Comparison of ENCODE assay signal across 1 cellular context in the genomic region with DNA sequence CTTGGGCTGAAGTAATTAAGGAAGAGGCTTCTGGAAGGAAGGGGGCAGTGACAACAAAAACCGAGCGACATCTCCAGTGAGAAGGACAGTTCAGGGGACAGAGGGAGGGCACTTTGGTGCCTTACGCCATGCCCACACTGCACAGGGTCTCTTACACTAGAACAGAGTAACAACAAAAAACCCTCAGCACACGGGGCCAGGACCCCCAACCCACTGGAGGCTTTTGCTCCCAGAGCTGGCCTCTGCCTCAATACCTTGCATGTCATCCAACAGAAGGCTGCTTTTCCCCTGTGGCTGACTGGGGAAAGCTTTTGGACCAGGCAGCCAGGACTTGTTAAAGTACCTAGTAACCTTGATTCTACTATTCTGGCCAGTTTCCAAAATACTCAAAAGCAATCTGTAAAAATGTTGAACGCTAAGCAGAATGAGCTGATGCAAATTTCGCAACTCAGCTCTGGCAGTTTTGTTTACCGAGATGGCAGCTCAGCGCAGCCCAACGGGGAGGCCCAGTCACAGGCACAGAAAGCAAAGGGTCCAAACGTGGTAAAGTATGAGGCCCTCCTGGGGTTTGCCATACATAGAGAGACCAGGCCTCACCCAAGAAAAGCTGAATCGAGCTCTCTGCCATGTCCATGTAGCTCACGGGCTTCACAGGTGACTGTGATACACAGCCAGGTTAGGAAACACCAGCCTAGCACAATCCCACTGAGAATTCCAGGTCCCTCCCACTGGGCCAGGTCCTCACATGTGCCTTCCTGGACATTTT.
TF ChIP-seq lines count a peak whose summit lies in the region.

No MANE protein-coding gene starts in this region.

TF ChIP-seq in HepG2, 621 proteins besides CTCF, POLR2A, EP300 and RAD21 (continued from another document and continues in another):
- TF ChIP-seq, protein P1, sequence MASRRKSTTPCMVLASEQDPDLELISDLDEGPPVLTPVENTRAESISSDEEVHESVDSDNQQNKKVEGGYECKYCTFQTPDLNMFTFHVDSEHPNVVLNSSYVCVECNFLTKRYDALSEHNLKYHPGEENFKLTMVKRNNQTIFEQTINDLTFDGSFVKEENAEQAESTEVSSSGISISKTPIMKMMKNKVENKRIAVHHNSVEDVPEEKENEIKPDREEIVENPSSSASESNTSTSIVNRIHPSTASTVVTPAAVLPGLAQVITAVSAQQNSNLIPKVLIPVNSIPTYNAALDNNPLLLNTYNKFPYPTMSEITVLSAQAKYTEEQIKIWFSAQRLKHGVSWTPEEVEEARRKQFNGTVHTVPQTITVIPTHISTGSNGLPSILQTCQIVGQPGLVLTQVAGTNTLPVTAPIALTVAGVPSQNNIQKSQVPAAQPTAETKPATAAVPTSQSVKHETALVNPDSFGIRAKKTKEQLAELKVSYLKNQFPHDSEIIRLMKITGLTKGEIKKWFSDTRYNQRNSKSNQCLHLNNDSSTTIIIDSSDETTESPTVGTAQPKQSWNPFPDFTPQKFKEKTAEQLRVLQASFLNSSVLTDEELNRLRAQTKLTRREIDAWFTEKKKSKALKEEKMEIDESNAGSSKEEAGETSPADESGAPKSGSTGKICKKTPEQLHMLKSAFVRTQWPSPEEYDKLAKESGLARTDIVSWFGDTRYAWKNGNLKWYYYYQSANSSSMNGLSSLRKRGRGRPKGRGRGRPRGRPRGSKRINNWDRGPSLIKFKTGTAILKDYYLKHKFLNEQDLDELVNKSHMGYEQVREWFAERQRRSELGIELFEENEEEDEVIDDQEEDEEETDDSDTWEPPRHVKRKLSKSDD (CRISPR knock-in tag; IDR thresholded peaks at IDR 0.05; ENCODE audit: low read depth), result no peak
- no peak for TF ChIP-seq ZNF674 (CRISPR knock-in tag; IDR thresholded peaks at IDR 0.05; ENCODE audit: low read depth)
- TF ChIP-seq ATAD3A (CRISPR knock-in tag; IDR thresholded peaks at IDR 0.05), result no peak
- no peak for TF ChIP-seq PAF1 (CRISPR knock-in tag; IDR thresholded peaks at IDR 0.05)
- TF ChIP-seq, protein P2, sequence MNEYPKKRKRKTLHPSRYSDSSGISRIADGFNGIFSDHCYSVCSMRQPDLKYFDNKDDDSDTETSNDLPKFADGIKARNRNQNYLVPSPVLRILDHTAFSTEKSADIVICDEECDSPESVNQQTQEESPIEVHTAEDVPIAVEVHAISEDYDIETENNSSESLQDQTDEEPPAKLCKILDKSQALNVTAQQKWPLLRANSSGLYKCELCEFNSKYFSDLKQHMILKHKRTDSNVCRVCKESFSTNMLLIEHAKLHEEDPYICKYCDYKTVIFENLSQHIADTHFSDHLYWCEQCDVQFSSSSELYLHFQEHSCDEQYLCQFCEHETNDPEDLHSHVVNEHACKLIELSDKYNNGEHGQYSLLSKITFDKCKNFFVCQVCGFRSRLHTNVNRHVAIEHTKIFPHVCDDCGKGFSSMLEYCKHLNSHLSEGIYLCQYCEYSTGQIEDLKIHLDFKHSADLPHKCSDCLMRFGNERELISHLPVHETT (CRISPR knock-in tag; conservative IDR thresholded peaks at IDR 0.05), result no peak
- peak; percentile 60; the same call in 1 of the 2 replicates for TF ChIP-seq NCOR1 (IDR thresholded peaks at IDR 0.05; ENCODE audit: borderline replicate concordance, low read length)
- TF ChIP-seq PITX1 (CRISPR knock-in tag; IDR thresholded peaks at IDR 0.05), result peak; percentile 50; the same call in 1 of the 2 replicates
- TF ChIP-seq MIXL1 (CRISPR knock-in tag; IDR thresholded peaks at IDR 0.05), result no peak
- no peak for TF ChIP-seq MATR3 (CRISPR knock-in tag; IDR thresholded peaks at IDR 0.05)
- TF ChIP-seq HOXD1 (CRISPR knock-in tag; IDR thresholded peaks at IDR 0.05), result no peak
- 0 out of 2 replicates have a peak, but pooled peaks have one; percentile 43 for TF ChIP-seq FOXK1 (CRISPR knock-in tag; IDR thresholded peaks at IDR 0.05; ENCODE audit: borderline replicate concordance, low read depth)
- 0 out of 2 replicates have a peak, but pooled peaks have one; percentile 37 for TF ChIP-seq AKAP8 (CRISPR knock-in tag; IDR thresholded peaks at IDR 0.05)
- TF ChIP-seq FLYWCH1 (CRISPR knock-in tag; IDR thresholded peaks at IDR 0.05), result no peak
- 0 out of 2 replicates have a peak, but pooled peaks have one; percentile 28 for TF ChIP-seq ZNF605 (CRISPR knock-in tag; IDR thresholded peaks at IDR 0.05)
- no peak for TF ChIP-seq PAX8 (CRISPR knock-in tag; IDR thresholded peaks at IDR 0.05; ENCODE audit: borderline replicate concordance)
- TF ChIP-seq, protein P3, sequence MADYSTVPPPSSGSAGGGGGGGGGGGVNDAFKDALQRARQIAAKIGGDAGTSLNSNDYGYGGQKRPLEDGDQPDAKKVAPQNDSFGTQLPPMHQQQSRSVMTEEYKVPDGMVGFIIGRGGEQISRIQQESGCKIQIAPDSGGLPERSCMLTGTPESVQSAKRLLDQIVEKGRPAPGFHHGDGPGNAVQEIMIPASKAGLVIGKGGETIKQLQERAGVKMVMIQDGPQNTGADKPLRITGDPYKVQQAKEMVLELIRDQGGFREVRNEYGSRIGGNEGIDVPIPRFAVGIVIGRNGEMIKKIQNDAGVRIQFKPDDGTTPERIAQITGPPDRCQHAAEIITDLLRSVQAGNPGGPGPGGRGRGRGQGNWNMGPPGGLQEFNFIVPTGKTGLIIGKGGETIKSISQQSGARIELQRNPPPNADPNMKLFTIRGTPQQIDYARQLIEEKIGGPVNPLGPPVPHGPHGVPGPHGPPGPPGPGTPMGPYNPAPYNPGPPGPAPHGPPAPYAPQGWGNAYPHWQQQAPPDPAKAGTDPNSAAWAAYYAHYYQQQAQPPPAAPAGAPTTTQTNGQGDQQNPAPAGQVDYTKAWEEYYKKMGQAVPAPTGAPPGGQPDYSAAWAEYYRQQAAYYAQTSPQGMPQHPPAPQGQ (CRISPR knock-in tag; IDR thresholded peaks at IDR 0.05; ENCODE audit: borderline replicate concordance), result no peak
- TF ChIP-seq, protein P4, sequence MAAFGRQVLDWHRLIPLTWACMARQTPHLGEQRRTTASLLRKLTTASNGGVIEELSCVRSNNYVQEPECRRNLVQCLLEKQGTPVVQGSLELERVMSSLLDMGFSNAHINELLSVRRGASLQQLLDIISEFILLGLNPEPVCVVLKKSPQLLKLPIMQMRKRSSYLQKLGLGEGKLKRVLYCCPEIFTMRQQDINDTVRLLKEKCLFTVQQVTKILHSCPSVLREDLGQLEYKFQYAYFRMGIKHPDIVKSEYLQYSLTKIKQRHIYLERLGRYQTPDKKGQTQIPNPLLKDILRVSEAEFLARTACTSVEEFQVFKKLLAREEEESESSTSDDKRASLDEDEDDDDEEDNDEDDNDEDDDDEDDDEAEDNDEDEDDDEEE (CRISPR knock-in tag; IDR thresholded peaks at IDR 0.05), result no peak
- TF ChIP-seq STAG1 (CRISPR knock-in tag; IDR thresholded peaks at IDR 0.05), result no peak; the same call in 1 of the 2 replicates
- peak; percentile 68 for TF ChIP-seq HOXA3 (CRISPR knock-in tag; IDR thresholded peaks at IDR 0.05)
- peak; percentile 77 for TF ChIP-seq KAT8 (CRISPR knock-in tag; IDR thresholded peaks at IDR 0.05)
- TF ChIP-seq ZMAT3 (CRISPR knock-in tag; conservative IDR thresholded peaks at IDR 0.05), result no peak
- TF ChIP-seq SUZ12 (IDR thresholded peaks at IDR 0.05; ENCODE audit: low read depth, low read length), result no peak
- TF ChIP-seq MTA1 (CRISPR knock-in tag; IDR thresholded peaks at IDR 0.05; ENCODE audit: borderline replicate concordance), result no peak
- TF ChIP-seq ZNF790 (CRISPR knock-in tag; IDR thresholded peaks at IDR 0.05; ENCODE audit: borderline replicate concordance), result no peak
- TF ChIP-seq, protein P5, sequence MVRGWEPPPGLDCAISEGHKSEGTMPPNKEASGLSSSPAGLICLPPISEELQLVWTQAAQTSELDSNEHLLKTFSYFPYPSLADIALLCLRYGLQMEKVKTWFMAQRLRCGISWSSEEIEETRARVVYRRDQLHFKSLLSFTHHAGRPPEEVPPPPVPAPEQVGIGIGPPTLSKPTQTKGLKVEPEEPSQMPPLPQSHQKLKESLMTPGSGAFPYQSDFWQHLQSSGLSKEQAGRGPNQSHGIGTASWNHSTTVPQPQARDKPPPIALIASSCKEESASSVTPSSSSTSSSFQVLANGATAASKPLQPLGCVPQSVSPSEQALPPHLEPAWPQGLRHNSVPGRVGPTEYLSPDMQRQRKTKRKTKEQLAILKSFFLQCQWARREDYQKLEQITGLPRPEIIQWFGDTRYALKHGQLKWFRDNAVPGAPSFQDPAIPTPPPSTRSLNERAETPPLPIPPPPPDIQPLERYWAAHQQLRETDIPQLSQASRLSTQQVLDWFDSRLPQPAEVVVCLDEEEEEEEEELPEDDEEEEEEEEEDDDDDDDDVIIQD (CRISPR knock-in tag; IDR thresholded peaks at IDR 0.05; ENCODE audit: low read depth), result no peak
- no peak for TF ChIP-seq ZNF569 (CRISPR knock-in tag; IDR thresholded peaks at IDR 0.05; ENCODE audit: borderline replicate concordance)
- TF ChIP-seq RARA (CRISPR knock-in tag; IDR thresholded peaks at IDR 0.05), result no peak
- no peak for TF ChIP-seq ZNF530 (CRISPR knock-in tag; IDR thresholded peaks at IDR 0.05; ENCODE audit: low read depth)
- TF ChIP-seq, protein P6, sequence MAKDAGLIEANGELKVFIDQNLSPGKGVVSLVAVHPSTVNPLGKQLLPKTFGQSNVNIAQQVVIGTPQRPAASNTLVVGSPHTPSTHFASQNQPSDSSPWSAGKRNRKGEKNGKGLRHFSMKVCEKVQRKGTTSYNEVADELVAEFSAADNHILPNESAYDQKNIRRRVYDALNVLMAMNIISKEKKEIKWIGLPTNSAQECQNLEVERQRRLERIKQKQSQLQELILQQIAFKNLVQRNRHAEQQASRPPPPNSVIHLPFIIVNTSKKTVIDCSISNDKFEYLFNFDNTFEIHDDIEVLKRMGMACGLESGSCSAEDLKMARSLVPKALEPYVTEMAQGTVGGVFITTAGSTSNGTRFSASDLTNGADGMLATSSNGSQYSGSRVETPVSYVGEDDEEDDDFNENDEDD (CRISPR knock-in tag; IDR thresholded peaks at IDR 0.05; ENCODE audit: borderline replicate concordance), result 0 out of 2 replicates have a peak, but pooled peaks have one; percentile 7
- TF ChIP-seq, protein P7, sequence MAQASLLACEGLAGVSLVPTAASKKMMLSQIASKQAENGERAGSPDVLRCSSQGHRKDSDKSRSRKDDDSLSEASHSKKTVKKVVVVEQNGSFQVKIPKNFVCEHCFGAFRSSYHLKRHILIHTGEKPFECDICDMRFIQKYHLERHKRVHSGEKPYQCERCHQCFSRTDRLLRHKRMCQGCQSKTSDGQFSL (CRISPR knock-in tag; IDR thresholded peaks at IDR 0.05), result no peak
- TF ChIP-seq, protein P8, sequence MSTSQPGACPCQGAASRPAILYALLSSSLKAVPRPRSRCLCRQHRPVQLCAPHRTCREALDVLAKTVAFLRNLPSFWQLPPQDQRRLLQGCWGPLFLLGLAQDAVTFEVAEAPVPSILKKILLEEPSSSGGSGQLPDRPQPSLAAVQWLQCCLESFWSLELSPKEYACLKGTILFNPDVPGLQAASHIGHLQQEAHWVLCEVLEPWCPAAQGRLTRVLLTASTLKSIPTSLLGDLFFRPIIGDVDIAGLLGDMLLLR (CRISPR knock-in tag; IDR thresholded peaks at IDR 0.05), result 0 out of 2 replicates have a peak, but pooled peaks have one; percentile 9
- no peak for TF ChIP-seq ZNF430 (CRISPR knock-in tag; IDR thresholded peaks at IDR 0.05)
- TF ChIP-seq NAIF1 (CRISPR knock-in tag; IDR thresholded peaks at IDR 0.05; ENCODE audit: borderline replicate concordance), result no peak
- no peak for TF ChIP-seq SNAPC2 (CRISPR knock-in tag; IDR thresholded peaks at IDR 0.05)
- TF ChIP-seq IRF2 (CRISPR knock-in tag; IDR thresholded peaks at IDR 0.05), result peak; percentile 56; the same call in 1 of the 2 replicates
- TF ChIP-seq ZFP1 (CRISPR knock-in tag; IDR thresholded peaks at IDR 0.05), result 0 out of 2 replicates have a peak, but pooled peaks have one; percentile 67
- TF ChIP-seq FOXJ3 (CRISPR knock-in tag; IDR thresholded peaks at IDR 0.05; ENCODE audit: borderline replicate concordance), result peak; percentile 58; the same call in 1 of the 2 replicates
- TF ChIP-seq RFXAP (CRISPR knock-in tag; IDR thresholded peaks at IDR 0.05; ENCODE audit: borderline replicate concordance), result no peak
- no peak for TF ChIP-seq NPAS2 (CRISPR knock-in tag; IDR thresholded peaks at IDR 0.05; ENCODE audit: borderline replicate concordance)
- TF ChIP-seq, protein P9, sequence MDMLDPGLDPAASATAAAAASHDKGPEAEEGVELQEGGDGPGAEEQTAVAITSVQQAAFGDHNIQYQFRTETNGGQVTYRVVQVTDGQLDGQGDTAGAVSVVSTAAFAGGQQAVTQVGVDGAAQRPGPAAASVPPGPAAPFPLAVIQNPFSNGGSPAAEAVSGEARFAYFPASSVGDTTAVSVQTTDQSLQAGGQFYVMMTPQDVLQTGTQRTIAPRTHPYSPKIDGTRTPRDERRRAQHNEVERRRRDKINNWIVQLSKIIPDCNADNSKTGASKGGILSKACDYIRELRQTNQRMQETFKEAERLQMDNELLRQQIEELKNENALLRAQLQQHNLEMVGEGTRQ (IDR thresholded peaks at IDR 0.05; ENCODE audit: low read depth, low read length), result no peak
- TF ChIP-seq, protein P9 (CRISPR knock-in tag; IDR thresholded peaks at IDR 0.05; ENCODE audit: borderline replicate concordance), result no peak
- peak; percentile 44; the same call in 1 of the 2 replicates for TF ChIP-seq HDAC2 (CRISPR knock-in tag; IDR thresholded peaks at IDR 0.05)
- peak; percentile 88 for TF ChIP-seq BCL6 (CRISPR knock-in tag; IDR thresholded peaks at IDR 0.05)
- no peak for TF ChIP-seq KLF11 (CRISPR knock-in tag; IDR thresholded peaks at IDR 0.05)
- 0 out of 2 replicates have a peak, but pooled peaks have one; percentile 37 for TF ChIP-seq KDM2A (CRISPR knock-in tag; IDR thresholded peaks at IDR 0.05; ENCODE audit: borderline replicate concordance, low read depth)
- no peak for TF ChIP-seq ZNF672 (CRISPR knock-in tag; IDR thresholded peaks at IDR 0.05)
- TF ChIP-seq ZNF709 (CRISPR knock-in tag; IDR thresholded peaks at IDR 0.05), result no peak
- TF ChIP-seq NKX3-1 (CRISPR knock-in tag; IDR thresholded peaks at IDR 0.05), result no peak
- no peak; the same call in 1 of the 2 replicates for TF ChIP-seq ZNF772 (CRISPR knock-in tag; IDR thresholded peaks at IDR 0.05)
- TF ChIP-seq CCDC6 (CRISPR knock-in tag; IDR thresholded peaks at IDR 0.05), result no peak
- TF ChIP-seq RFXANK (CRISPR knock-in tag; IDR thresholded peaks at IDR 0.05), result no peak
- TF ChIP-seq RBM39 (IDR thresholded peaks at IDR 0.05; ENCODE audit: low read depth, low read length, poor library complexity, severe bottlenecking), result peak; percentile 25
- TF ChIP-seq, protein P10, sequence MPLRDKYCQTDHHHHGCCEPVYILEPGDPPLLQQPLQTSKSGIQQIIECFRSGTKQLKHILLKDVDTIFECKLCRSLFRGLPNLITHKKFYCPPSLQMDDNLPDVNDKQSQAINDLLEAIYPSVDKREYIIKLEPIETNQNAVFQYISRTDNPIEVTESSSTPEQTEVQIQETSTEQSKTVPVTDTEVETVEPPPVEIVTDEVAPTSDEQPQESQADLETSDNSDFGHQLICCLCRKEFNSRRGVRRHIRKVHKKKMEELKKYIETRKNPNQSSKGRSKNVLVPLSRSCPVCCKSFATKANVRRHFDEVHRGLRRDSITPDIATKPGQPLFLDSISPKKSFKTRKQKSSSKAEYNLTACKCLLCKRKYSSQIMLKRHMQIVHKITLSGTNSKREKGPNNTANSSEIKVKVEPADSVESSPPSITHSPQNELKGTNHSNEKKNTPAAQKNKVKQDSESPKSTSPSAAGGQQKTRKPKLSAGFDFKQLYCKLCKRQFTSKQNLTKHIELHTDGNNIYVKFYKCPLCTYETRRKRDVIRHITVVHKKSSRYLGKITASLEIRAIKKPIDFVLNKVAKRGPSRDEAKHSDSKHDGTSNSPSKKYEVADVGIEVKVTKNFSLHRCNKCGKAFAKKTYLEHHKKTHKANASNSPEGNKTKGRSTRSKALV (CRISPR knock-in tag; IDR thresholded peaks at IDR 0.05), result no peak
